In genomic region chr17:43169561-43170139, GRCh38 we compare ENCODE assay signal across 8 cellular contexts. TPM values are rescaled to one million over a fixed set of nuclear protein-coding genes. Genes with fewer than 3 reads are reported as not detected.
A peak's percentile ranks its signal among the peaks of the same experiment; 100 is the strongest.
DNase-seq lines count a peak whose midpoint lies in the region; ATAC-seq and TF ChIP-seq lines count a peak whose summit lies in the region.

No MANE protein-coding gene starts in this region.

- no peaks in the 10 kb centered on the region for H3K79me1 ChIP-seq in mesendoderm (ENCODE audit: low read length)

- H2BK5ac ChIP-seq in mesendoderm (ENCODE audit: low read length): no peak overlapping the region

- CTCF ChIA-PET in BJ (lab: Yijun Ruan, JAX): interaction anchor here (1.4 to 1.8 kb wide), 2 partner anchors 11 to 145 kb away, joined by 3 to 8 read pairs; partner anchors contain the start of gene RND2

- no peaks in the 10 kb centered on the region for H3K79me2 ChIP-seq in mesendoderm (ENCODE audit: control insufficient read depth, insufficient read depth, low read length)

- H2BK120ac ChIP-seq in mesendoderm (ENCODE audit: low read depth, low read length): no peak overlapping the region

- H3K56ac ChIP-seq in mesendoderm (ENCODE audit: low read length): peak overlapping the region; percentile 92

- no peaks in the 10 kb centered on the region for H3K36me3 ChIP-seq in BJ (ENCODE audit: control insufficient read depth, insufficient read depth, low read length)
- no peaks in the 10 kb centered on the region for H3K36me3 ChIP-seq in Peyer's patch
- H3K36me3 ChIP-seq in effector memory CD4-positive, alpha-beta T cell (ENCODE audit: control insufficient read depth, insufficient read depth, low read length): no peaks in the 10 kb centered on the region
- H3K36me3 ChIP-seq in mesendoderm (ENCODE audit: control insufficient read depth, insufficient read depth, low read length): no peaks in the 10 kb centered on the region
- H3K36me3 ChIP-seq in thoracic aorta: no peaks in the 10 kb centered on the region

- in situ Hi-C loops in G401 (cut with HindIII; ENCODE audit: low sequenced_read_pairs): no loop called here

- peak overlapping the region; percentile 78 for H3K9ac ChIP-seq in mesendoderm (ENCODE audit: low read length)

- no peak overlapping the region for H2AK5ac ChIP-seq in mesendoderm (ENCODE audit: low read length)

- H4K5ac ChIP-seq in mesendoderm (ENCODE audit: low read length): no peak overlapping the region

- ATAC-seq in GM18508 (IDR thresholded peaks at IDR 0.05; ENCODE audit: insufficient read depth, unreplicated experiment) (peak; percentile 4), HG03039 (IDR thresholded peaks at IDR 0.05; ENCODE audit: unreplicated experiment) (peak; percentile 18), thoracic aorta (ENCODE audit: insufficient number of reproducible peaks, low FRiP score, low read depth) (no peak)

- H3K27ac ChIP-seq in Peyer's patch (peak overlapping the region; percentile 79 to 98 (median 98)), mesendoderm (ENCODE audit: low read depth, low read length) (no peak overlapping the region), thoracic aorta (peak overlapping the region; percentile 98 to 99)
- H3K27ac ChIP-seq in effector memory CD4-positive, alpha-beta T cell (ENCODE audit: insufficient read depth, low read length, poor library complexity, severe bottlenecking): peak overlapping the region; percentile 99

- TF ChIP-seq POLR2A in Peyer's patch (IDR thresholded peaks at IDR 0.05): no peak

- no peak for TF ChIP-seq CTCF in BJ (IDR thresholded peaks at IDR 0.05; ENCODE audit: insufficient read depth, low read depth, low read length)
- TF ChIP-seq CTCF in Peyer's patch (IDR thresholded peaks at IDR 0.05): no peak
- TF ChIP-seq CTCF in thoracic aorta (IDR thresholded peaks at IDR 0.05): no peak

- no peak overlapping the region for H4K8ac ChIP-seq in mesendoderm (ENCODE audit: low read depth, low read length)

- H3K4me2 ChIP-seq in mesendoderm (ENCODE audit: low read length): peak overlapping the region; percentile 99

- DNase-seq in BJ (ENCODE audit: low read depth): no peak
- peak; percentile 25 to 55 (median 50) for DNase-seq in Peyer's patch
- no peak for DNase-seq in effector memory CD4-positive, alpha-beta T cell
- peak; percentile 62 for DNase-seq in mesendoderm
- DNase-seq in thoracic aorta (ENCODE audit: low spot score): no peak
- no peak for DNase-seq in G401 (ENCODE audit: low spot score)

- H3K27me3 ChIP-seq in BJ (ENCODE audit: control insufficient read depth, insufficient read depth, low read length) (no peaks in the 10 kb centered on the region), Peyer's patch (no peaks in the 10 kb centered on the region), mesendoderm (ENCODE audit: insufficient read depth, low read length, poor library complexity) (no peaks in the 10 kb centered on the region), thoracic aorta (replicated peaks; ENCODE audit: insufficient read depth) (no peaks in the 10 kb centered on the region)
- no peaks in the 10 kb centered on the region for H3K27me3 ChIP-seq in effector memory CD4-positive, alpha-beta T cell (replicated peaks; ENCODE audit: control insufficient read depth, insufficient read depth, low read length, poor library complexity, severe bottlenecking)

- no peak overlapping the region for H3K18ac ChIP-seq in mesendoderm (ENCODE audit: low read length)

- H3K9me3 ChIP-seq in Peyer's patch (no peaks in the 10 kb centered on the region), thoracic aorta (no peaks in the 10 kb centered on the region)
- no peaks in the 10 kb centered on the region for H3K9me3 ChIP-seq in effector memory CD4-positive, alpha-beta T cell (ENCODE audit: control insufficient read depth, low read length)

- H2BK15ac ChIP-seq in mesendoderm (replicated peaks; ENCODE audit: low read depth): no peak overlapping the region

- peak overlapping the region; percentile 59 for H3K4me3 ChIP-seq in BJ (ENCODE audit: low read depth, low read length)
- peak overlapping the region; percentile 48 to 84 (median 60) for H3K4me3 ChIP-seq in Peyer's patch
- H3K4me3 ChIP-seq in effector memory CD4-positive, alpha-beta T cell (ENCODE audit: insufficient read depth, low read depth, low read length, poor library complexity, severe bottlenecking): peak overlapping the region; percentile 91
- peak overlapping the region; percentile 95 for H3K4me3 ChIP-seq in mesendoderm (ENCODE audit: low read length)
- H3K4me3 ChIP-seq in thoracic aorta: peak overlapping the region; percentile 96

- H3K23ac ChIP-seq in mesendoderm (ENCODE audit: low read length): peak overlapping the region; percentile 80

- POLR2A ChIA-PET in BJ (lab: Charles Lee): no interaction called here

- WGBS in mesendoderm (ENCODE audit: extremely low coverage, insufficient coverage, low lambda C conversion rate): no CpG with 5 or more reads among the region's 29 CpGs

- H3K4me1 ChIP-seq in Peyer's patch (peaks cover 0 to 43% (median 3%) of the 10 kb centered on the region in 4 donors), mesendoderm (ENCODE audit: control insufficient read depth, low read depth, low read length) (peaks cover 5% of the 10 kb centered on the region), thoracic aorta (ENCODE audit: control insufficient read depth in 1 of 2, low read depth in 2 of 2) (peaks cover 24 to 42% of the 10 kb centered on the region in 2 donors)
- H3K4me1 ChIP-seq in effector memory CD4-positive, alpha-beta T cell (ENCODE audit: control insufficient read depth, insufficient read depth, low read length, poor library complexity, severe bottlenecking): peaks cover 26% of the 10 kb centered on the region

- H3K4ac ChIP-seq in mesendoderm (ENCODE audit: low read depth, low read length): no peak overlapping the region

RNA-seq across cellular contexts. Expression of gene NBR1, which starts 1.4 kb away (rescaled TPM):
- polyA plus RNA-seq in BJ (2011; rRNA removed): 130 and 142 TPM in 2 replicates
- polyA minus RNA-seq in BJ (2011; rRNA and poly(A)+ RNA removed): 79.6 and 118 TPM in 2 replicates
- total RNA-seq in Peyer's patch: 100 to 1,000 TPM; 102 to 139 (median 127) TPM
- polyA plus RNA-seq in mesendoderm (2013, experiment 1 of 2): 17.0 TPM
- 17.1 TPM for polyA plus RNA-seq in mesendoderm (2013, experiment 2 of 2)
- total RNA-seq in thoracic aorta: 100 to 1,000 TPM in 1 of 2 donors, 10 to 100 TPM in 1; 92.1 to 101 TPM
- 42.8 and 63.6 TPM in 2 replicates for total RNA-seq in G401 (2014; rRNA removed; shearing (Covaris generic))

RNA-seq across cellular contexts. Expression of gene TMEM106A, which starts 42.0 kb away (rescaled TPM):
- polyA plus RNA-seq in BJ (2011; rRNA removed): 7.0 and 9.3 TPM in 2 replicates
- 13.5 and 14.0 TPM in 2 replicates for polyA minus RNA-seq in BJ (2011; rRNA and poly(A)+ RNA removed)
- 10 to 100 TPM in 3 of 4 donors, 1 to 10 TPM in 1; 7.1 to 54.5 (median 15.3) TPM for total RNA-seq in Peyer's patch
- 1.9 TPM for polyA plus RNA-seq in mesendoderm (2013, experiment 1 of 2)
- 2.0 TPM for polyA plus RNA-seq in mesendoderm (2013, experiment 2 of 2)
- total RNA-seq in thoracic aorta: 10 to 100 TPM; 17.3 to 22.5 TPM
- total RNA-seq in G401 (2014; rRNA removed; shearing (Covaris generic)): not detected in 2 replicates

RNA-seq across cellular contexts. Expression of gene BRCA1, which starts 44.5 kb away (rescaled TPM):
- polyA plus RNA-seq in BJ (2011; rRNA removed): 9.4 and 12.6 TPM in 2 replicates
- polyA minus RNA-seq in BJ (2011; rRNA and poly(A)+ RNA removed): 22.0 and 30.9 TPM in 2 replicates
- total RNA-seq in Peyer's patch (10 to 100 TPM in 3 of 4 donors, 1 to 10 TPM in 1; 9.0 to 38.0 (median 14.2) TPM), thoracic aorta (10 to 100 TPM in 1 of 2 donors, 1 to 10 TPM in 1; 8.6 to 21.1 TPM)
- polyA plus RNA-seq in mesendoderm (2013, experiment 1 of 2): 17.2 TPM
- polyA plus RNA-seq in mesendoderm (2013, experiment 2 of 2): 17.4 TPM
- total RNA-seq in G401 (2014; rRNA removed; shearing (Covaris generic)): 22.8 and 53.3 TPM in 2 replicates

RNA-seq across cellular contexts. Expression of gene CCDC200, which starts 58.8 kb away (rescaled TPM):
- polyA plus RNA-seq in BJ (2011; rRNA removed): not detected in 2 replicates
- not detected in 2 replicates for polyA minus RNA-seq in BJ (2011; rRNA and poly(A)+ RNA removed)
- total RNA-seq in Peyer's patch: 1 to 10 TPM in 1 of 4 donors, not detected in 3; 1.5 TPM
- not detected for polyA plus RNA-seq in mesendoderm (2013, experiment 1 of 2)
- not detected for polyA plus RNA-seq in mesendoderm (2013, experiment 2 of 2)
- total RNA-seq in thoracic aorta: not detected
- total RNA-seq in G401 (2014; rRNA removed; shearing (Covaris generic)): not detected in 2 replicates

Comparison
In these comparisons a context has a peak if more than half of its experiments do, and no peak if none do; other contexts are left out.
1. DNase-seq: peak in Peyer's patch (3 of 3) and mesendoderm (single experiment); none in BJ (single experiment), effector memory CD4-positive, alpha-beta T cell (0 of 3), thoracic aorta (single experiment) and G401 (single experiment).
2. Peak in every context shown above with its lines, with median percentiles within 50 percentile points of each other: H3K4me3 ChIP-seq.